Comparison of ENCODE assay signal across 15 cellular contexts in genomic region chr4:141684785-141685184, GRCh38. TPM values are rescaled to one million over a fixed set of nuclear protein-coding genes. Genes with fewer than 3 reads are reported as not detected.
"Had no signal": no experiment of that assay in that cellular context is flagged by ENCODE, and none has a peak within 500 bp of the region (broad histone marks: within the 10 kb centered on the region; RNA-seq: fewer than 3 reads in every experiment).

No MANE protein-coding gene starts in this region.

- H3K4me3 ChIP-seq: heart left ventricle, thoracic aorta had no signal

- ATAC-seq: activated T-helper 17 cell treated with anti-CD3 and anti-CD28 coated beads, Interleukin-2, amount 50 U/mL, for 72 hours; esophagus mucosa; heart left ventricle; left colon had no signal

- DNase-seq: activated CD4-positive, alpha-beta T cell treated with anti-CD3 and anti-CD28 coated beads, Interleukin-2, amount 50 U/mL, for 48 hours; activated naive CD4-positive, alpha-beta T cell treated with anti-CD3 and anti-CD28 coated beads, Interleukin-2, amount 10 ng/mL, durations not matched to agents 7 days and 5 days; caudate nucleus; heart left ventricle; immature natural killer cell; left colon; stimulated activated CD4-positive, alpha-beta T cell treated with anti-CD3 and anti-CD28 coated beads, Interleukin-12 subunit alpha, Interleukin-12 subunit beta, amount 100 ng/mL, for 4 hours; stimulated activated CD4-positive, alpha-beta T cell treated with anti-CD3 and anti-CD28 coated beads, Interleukin-2, amount 100 ng/mL, for 24 hours; T-helper 1 cell; T1000 had no signal

- H3K27ac ChIP-seq: heart left ventricle, thoracic aorta had no signal

- H3K36me3 ChIP-seq: heart left ventricle, thoracic aorta had no signal

- FAIRE-seq: colon had no signal

- H3K27me3 ChIP-seq: heart left ventricle had no signal

- H3K9me3 ChIP-seq: heart left ventricle, thoracic aorta had no signal

RNA-seq across cellular contexts. Expression of gene IL15, which starts 48.4 kb away (rescaled TPM):
- total RNA-seq: neural crest cell had no signal
